In genomic region chr19:50719566-50719965, GRCh38 we compare ENCODE assay signal across 2 cellular contexts.
TF ChIP-seq lines count a peak whose summit lies in the region.

Gene SHANK1, minus strand, starts transcription at chr19:50719802. Its CDS starts 2,883 bp downstream, at chr19:50716919.

TF ChIP-seq in A549, 52 proteins besides CTCF, POLR2A, EP300 and RAD21 (continued from another document):
- TF ChIP-seq, protein P1, sequence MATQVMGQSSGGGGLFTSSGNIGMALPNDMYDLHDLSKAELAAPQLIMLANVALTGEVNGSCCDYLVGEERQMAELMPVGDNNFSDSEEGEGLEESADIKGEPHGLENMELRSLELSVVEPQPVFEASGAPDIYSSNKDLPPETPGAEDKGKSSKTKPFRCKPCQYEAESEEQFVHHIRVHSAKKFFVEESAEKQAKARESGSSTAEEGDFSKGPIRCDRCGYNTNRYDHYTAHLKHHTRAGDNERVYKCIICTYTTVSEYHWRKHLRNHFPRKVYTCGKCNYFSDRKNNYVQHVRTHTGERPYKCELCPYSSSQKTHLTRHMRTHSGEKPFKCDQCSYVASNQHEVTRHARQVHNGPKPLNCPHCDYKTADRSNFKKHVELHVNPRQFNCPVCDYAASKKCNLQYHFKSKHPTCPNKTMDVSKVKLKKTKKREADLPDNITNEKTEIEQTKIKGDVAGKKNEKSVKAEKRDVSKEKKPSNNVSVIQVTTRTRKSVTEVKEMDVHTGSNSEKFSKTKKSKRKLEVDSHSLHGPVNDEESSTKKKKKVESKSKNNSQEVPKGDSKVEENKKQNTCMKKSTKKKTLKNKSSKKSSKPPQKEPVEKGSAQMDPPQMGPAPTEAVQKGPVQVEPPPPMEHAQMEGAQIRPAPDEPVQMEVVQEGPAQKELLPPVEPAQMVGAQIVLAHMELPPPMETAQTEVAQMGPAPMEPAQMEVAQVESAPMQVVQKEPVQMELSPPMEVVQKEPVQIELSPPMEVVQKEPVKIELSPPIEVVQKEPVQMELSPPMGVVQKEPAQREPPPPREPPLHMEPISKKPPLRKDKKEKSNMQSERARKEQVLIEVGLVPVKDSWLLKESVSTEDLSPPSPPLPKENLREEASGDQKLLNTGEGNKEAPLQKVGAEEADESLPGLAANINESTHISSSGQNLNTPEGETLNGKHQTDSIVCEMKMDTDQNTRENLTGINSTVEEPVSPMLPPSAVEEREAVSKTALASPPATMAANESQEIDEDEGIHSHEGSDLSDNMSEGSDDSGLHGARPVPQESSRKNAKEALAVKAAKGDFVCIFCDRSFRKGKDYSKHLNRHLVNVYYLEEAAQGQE (IDR thresholded peaks at IDR 0.05): no peak
- TF ChIP-seq HEYL (CRISPR knock-in tag; IDR thresholded peaks at IDR 0.05) (no peak), FOSB (CRISPR knock-in tag; IDR thresholded peaks at IDR 0.05) (no peak), MAX (IDR thresholded peaks at IDR 0.05) (no peak), ZC3H11A (IDR thresholded peaks at IDR 0.05) (no peak), FOXS1 (CRISPR knock-in tag; IDR thresholded peaks at IDR 0.05) (no peak), TFCP2L1 (CRISPR knock-in tag; IDR thresholded peaks at IDR 0.05) (no peak), SREBF2 (IDR thresholded peaks at IDR 0.05) (no peak), KDM5A (IDR thresholded peaks at IDR 0.05) (no peak)

TF ChIP-seq in HEK293, 187 proteins besides CTCF, POLR2A, EP300 and RAD21 (continued from another document):
- TF ChIP-seq, protein P2, sequence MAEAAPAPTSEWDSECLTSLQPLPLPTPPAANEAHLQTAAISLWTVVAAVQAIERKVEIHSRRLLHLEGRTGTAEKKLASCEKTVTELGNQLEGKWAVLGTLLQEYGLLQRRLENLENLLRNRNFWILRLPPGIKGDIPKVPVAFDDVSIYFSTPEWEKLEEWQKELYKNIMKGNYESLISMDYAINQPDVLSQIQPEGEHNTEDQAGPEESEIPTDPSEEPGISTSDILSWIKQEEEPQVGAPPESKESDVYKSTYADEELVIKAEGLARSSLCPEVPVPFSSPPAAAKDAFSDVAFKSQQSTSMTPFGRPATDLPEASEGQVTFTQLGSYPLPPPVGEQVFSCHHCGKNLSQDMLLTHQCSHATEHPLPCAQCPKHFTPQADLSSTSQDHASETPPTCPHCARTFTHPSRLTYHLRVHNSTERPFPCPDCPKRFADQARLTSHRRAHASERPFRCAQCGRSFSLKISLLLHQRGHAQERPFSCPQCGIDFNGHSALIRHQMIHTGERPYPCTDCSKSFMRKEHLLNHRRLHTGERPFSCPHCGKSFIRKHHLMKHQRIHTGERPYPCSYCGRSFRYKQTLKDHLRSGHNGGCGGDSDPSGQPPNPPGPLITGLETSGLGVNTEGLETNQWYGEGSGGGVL (tag by site-specific recombination; IDR thresholded peaks at IDR 0.05): peak; percentile 87
- TF ChIP-seq ZNF335 (tag by site-specific recombination; conservative IDR thresholded peaks at IDR 0.05) (peak; percentile 59; the same call in 1 of the 2 replicates), ZNF521 (tag by site-specific recombination; IDR thresholded peaks at IDR 0.05) (no peak), ZNF596 (tag by site-specific recombination; IDR thresholded peaks at IDR 0.05) (peak; percentile 62; the same call in 1 of the 2 replicates), KLF1 (tag by site-specific recombination; IDR thresholded peaks at IDR 0.05) (peak; percentile 76; the same call in 1 of the 2 replicates), KLF8 (tag by site-specific recombination; IDR thresholded peaks at IDR 0.05) (peak; percentile 32; the same call in 1 of the 2 replicates), ZFHX2 (tag by site-specific recombination; conservative IDR thresholded peaks at IDR 0.05) (peak; percentile 54), SP2 (tag by site-specific recombination; IDR thresholded peaks at IDR 0.05) (peak; percentile 25; the same call in 1 of the 2 replicates), ZNF513 (tag by site-specific recombination; IDR thresholded peaks at IDR 0.05) (peak; percentile 85; the same call in 1 of the 2 replicates)
- TF ChIP-seq, protein P3, sequence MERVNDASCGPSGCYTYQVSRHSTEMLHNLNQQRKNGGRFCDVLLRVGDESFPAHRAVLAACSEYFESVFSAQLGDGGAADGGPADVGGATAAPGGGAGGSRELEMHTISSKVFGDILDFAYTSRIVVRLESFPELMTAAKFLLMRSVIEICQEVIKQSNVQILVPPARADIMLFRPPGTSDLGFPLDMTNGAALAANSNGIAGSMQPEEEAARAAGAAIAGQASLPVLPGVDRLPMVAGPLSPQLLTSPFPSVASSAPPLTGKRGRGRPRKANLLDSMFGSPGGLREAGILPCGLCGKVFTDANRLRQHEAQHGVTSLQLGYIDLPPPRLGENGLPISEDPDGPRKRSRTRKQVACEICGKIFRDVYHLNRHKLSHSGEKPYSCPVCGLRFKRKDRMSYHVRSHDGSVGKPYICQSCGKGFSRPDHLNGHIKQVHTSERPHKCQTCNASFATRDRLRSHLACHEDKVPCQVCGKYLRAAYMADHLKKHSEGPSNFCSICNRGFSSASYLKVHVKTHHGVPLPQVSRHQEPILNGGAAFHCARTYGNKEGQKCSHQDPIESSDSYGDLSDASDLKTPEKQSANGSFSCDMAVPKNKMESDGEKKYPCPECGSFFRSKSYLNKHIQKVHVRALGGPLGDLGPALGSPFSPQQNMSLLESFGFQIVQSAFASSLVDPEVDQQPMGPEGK (tag by site-specific recombination; IDR thresholded peaks at IDR 0.05): 0 out of 2 replicates have a peak, but pooled peaks have one; percentile 16
- TF ChIP-seq, protein P4, sequence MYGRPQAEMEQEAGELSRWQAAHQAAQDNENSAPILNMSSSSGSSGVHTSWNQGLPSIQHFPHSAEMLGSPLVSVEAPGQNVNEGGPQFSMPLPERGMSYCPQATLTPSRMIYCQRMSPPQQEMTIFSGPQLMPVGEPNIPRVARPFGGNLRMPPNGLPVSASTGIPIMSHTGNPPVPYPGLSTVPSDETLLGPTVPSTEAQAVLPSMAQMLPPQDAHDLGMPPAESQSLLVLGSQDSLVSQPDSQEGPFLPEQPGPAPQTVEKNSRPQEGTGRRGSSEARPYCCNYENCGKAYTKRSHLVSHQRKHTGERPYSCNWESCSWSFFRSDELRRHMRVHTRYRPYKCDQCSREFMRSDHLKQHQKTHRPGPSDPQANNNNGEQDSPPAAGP (tag by site-specific recombination; IDR thresholded peaks at IDR 0.05): peak; percentile 39; the same call in 1 of the 2 replicates
TF ChIP-seq in HEK293: peak in this region for 14.
